ENCODE assay signal across 28 cellular contexts in the genomic region with DNA sequence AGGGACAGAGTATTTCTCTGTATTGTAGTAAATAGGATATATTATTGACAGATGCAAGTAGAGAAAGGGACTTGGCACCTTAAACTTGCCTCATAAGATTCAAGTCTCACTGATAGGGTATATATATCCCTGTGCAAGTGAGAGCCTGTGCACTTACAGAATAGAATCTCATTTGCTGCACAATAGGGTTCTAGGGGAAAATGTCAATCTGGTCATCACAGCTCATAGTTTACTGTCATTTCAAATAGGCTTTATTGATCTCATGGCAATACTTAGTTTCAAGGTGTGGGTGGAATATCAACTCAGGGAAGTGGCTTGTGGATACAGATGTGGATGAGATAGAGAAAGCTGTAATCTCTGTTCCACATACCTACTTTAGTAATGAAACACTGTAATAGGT.
"Had no signal": no experiment of that assay in that cellular context is flagged by ENCODE, and none has a peak within 500 bp of the region (broad histone marks: within the 10 kb centered on the region; RNA-seq: fewer than 3 reads in every experiment).

No MANE protein-coding gene starts in this region.

- H3K4me1 ChIP-seq: adrenal gland, body of pancreas, foreskin keratinocyte, gastrocnemius medialis had no signal

- DNase-seq: activated CD4-positive, alpha-beta memory T cell treated with anti-CD3 and anti-CD28 coated beads for 36 hours; activated CD4-positive, alpha-beta T cell treated with anti-CD3 and anti-CD28 coated beads for 36 hours; activated CD4-positive, alpha-beta T cell treated with anti-CD3 and anti-CD28 coated beads, Interleukin-2, amount 10 ng/mL, durations not matched to agents 24 days and 14 days; activated CD4-positive, CD25-positive, alpha-beta regulatory T cell; activated CD4-positive, CD25-positive, alpha-beta regulatory T cell treated with anti-CD3 and anti-CD28 coated beads, Interleukin-2, amount 50 U/mL, for 72 hours; activated CD8-positive, alpha-beta memory T cell treated with anti-CD3 and anti-CD28 coated beads for 24 hours; activated effector memory CD4-positive, alpha-beta T cell treated with Interleukin-2 at 50 U/mL for 16 hours; activated gamma-delta T cell treated with Interleukin-2 at 50 U/mL for 16 hours; activated naive CD4-positive, alpha-beta T cell treated with Interleukin-2 at 50 U/mL for 16 hours; activated T-cell treated with anti-CD3 and anti-CD28 coated beads, Interleukin-2, amount 50 U/mL, for 4 hours; adrenal gland; amygdala; aorta; body of pancreas; caudate nucleus; dorsolateral prefrontal cortex; effector memory CD8-positive, alpha-beta T cell; erythroblast; foreskin keratinocyte; gastrocnemius medialis; glutamatergic neuron; heart left ventricle; T-helper 2 cell had no signal

- H3K27ac Mint-ChIP-seq: activated CD4-positive, alpha-beta memory T cell treated with anti-CD3 and anti-CD28 coated beads for 36 hours; activated CD4-positive, alpha-beta T cell treated with anti-CD3 and anti-CD28 coated beads for 36 hours; activated naive CD4-positive, alpha-beta T cell treated with anti-CD3 and anti-CD28 coated beads, Interleukin-2, amount 50 U/mL, for 72 hours; activated T-helper 17 cell treated with anti-CD3 and anti-CD28 coated beads, Interleukin-2, amount 50 U/mL, for 72 hours; dendritic cell treated with granulocyte-macrophage colony-stimulating factor and Interleukin-4, amounts not matched to agents 40 ng/mL and 50 ng/mL, for 4 days had no signal

- ATAC-seq: activated CD4-positive, alpha-beta T cell treated with anti-CD3 and anti-CD28 coated beads for 36 hours; activated naive CD4-positive, alpha-beta T cell treated with anti-CD3 and anti-CD28 coated beads, Interleukin-2, amount 50 U/mL, for 72 hours; activated T-cell treated with anti-CD3 and anti-CD28 coated beads, Interleukin-2, amount 50 U/mL, for 4 hours; activated T-helper 17 cell treated with anti-CD3 and anti-CD28 coated beads, Interleukin-2, amount 50 U/mL, for 72 hours; body of pancreas; effector memory CD8-positive, alpha-beta T cell; foreskin keratinocyte; gastrocnemius medialis had no signal

- H3K27me3 ChIP-seq: adrenal gland, body of pancreas, dorsolateral prefrontal cortex, esophagus muscularis mucosa, foreskin keratinocyte, gastrocnemius medialis, heart left ventricle had no signal

- H3K4me1 Mint-ChIP-seq: activated T-helper 17 cell treated with anti-CD3 and anti-CD28 coated beads, Interleukin-2, amount 50 U/mL, for 72 hours had no signal

- H3K4me3 ChIP-seq: adrenal gland, body of pancreas, coronary artery, dorsolateral prefrontal cortex, esophagus muscularis mucosa, gastrocnemius medialis, heart left ventricle had no signal

- H3K27me3 Mint-ChIP-seq: activated CD4-positive, alpha-beta memory T cell treated with anti-CD3 and anti-CD28 coated beads for 36 hours; activated CD4-positive, alpha-beta T cell treated with anti-CD3 and anti-CD28 coated beads for 36 hours; activated CD4-positive, alpha-beta T cell treated with anti-CD3 and anti-CD28 coated beads, Interleukin-2, amount 10 ng/mL, durations not matched to agents 24 days and 14 days; activated T-helper 17 cell treated with anti-CD3 and anti-CD28 coated beads, Interleukin-2, amount 50 U/mL, for 72 hours; dendritic cell treated with granulocyte-macrophage colony-stimulating factor and Interleukin-4, amounts not matched to agents 40 ng/mL and 50 ng/mL, for 4 days; effector memory CD8-positive, alpha-beta T cell had no signal

- H3K9me3 Mint-ChIP-seq: activated CD4-positive, alpha-beta memory T cell treated with anti-CD3 and anti-CD28 coated beads for 36 hours; activated CD4-positive, alpha-beta T cell treated with anti-CD3 and anti-CD28 coated beads, Interleukin-2, amount 10 ng/mL, durations not matched to agents 24 days and 14 days; activated naive CD4-positive, alpha-beta T cell treated with anti-CD3 and anti-CD28 coated beads, Interleukin-2, amount 50 U/mL, for 72 hours; activated T-cell treated with anti-CD3 and anti-CD28 coated beads, Interleukin-2, amount 50 U/mL, for 4 hours; activated T-helper 17 cell treated with anti-CD3 and anti-CD28 coated beads, Interleukin-2, amount 50 U/mL, for 72 hours; dendritic cell treated with granulocyte-macrophage colony-stimulating factor and Interleukin-4, amounts not matched to agents 40 ng/mL and 50 ng/mL, for 4 days; effector memory CD8-positive, alpha-beta T cell had no signal

- H3K9me3 ChIP-seq: adrenal gland, body of pancreas, esophagus muscularis mucosa, gastrocnemius medialis, heart left ventricle had no signal

- H3K4me3 Mint-ChIP-seq: activated CD4-positive, alpha-beta memory T cell treated with anti-CD3 and anti-CD28 coated beads for 36 hours; activated CD4-positive, alpha-beta T cell treated with anti-CD3 and anti-CD28 coated beads for 36 hours; activated CD4-positive, alpha-beta T cell treated with anti-CD3 and anti-CD28 coated beads, Interleukin-2, amount 10 ng/mL, durations not matched to agents 24 days and 14 days; activated T-cell treated with anti-CD3 and anti-CD28 coated beads, Interleukin-2, amount 50 U/mL, for 4 hours; activated T-helper 17 cell treated with anti-CD3 and anti-CD28 coated beads, Interleukin-2, amount 50 U/mL, for 72 hours; dendritic cell treated with granulocyte-macrophage colony-stimulating factor and Interleukin-4, amounts not matched to agents 40 ng/mL and 50 ng/mL, for 4 days; effector memory CD8-positive, alpha-beta T cell had no signal

- H3K27ac ChIP-seq: adrenal gland, body of pancreas, coronary artery, dorsolateral prefrontal cortex, esophagus muscularis mucosa, foreskin keratinocyte, gastrocnemius medialis, heart left ventricle had no signal
